Comparison of ENCODE assay signal across 1 cellular context in genomic region chr1:89072466-89073065, GRCh38. TPM values are rescaled to one million over a fixed set of nuclear protein-coding genes. Genes with fewer than 3 reads are reported as not detected.
"Had no signal": no experiment of that assay in that cellular context is flagged by ENCODE, and none has a peak within 500 bp of the region (broad histone marks: within the 10 kb centered on the region; RNA-seq: fewer than 3 reads in every experiment).

No MANE protein-coding gene starts in this region.

RNA-seq across cellular contexts. Expression of gene GBP1, which starts 7.6 kb away (rescaled TPM):
- polyA plus RNA-seq: neural cell had no signal

RNA-seq across cellular contexts. Expression of gene GBP3, which starts 49.9 kb away (rescaled TPM):
- polyA plus RNA-seq: neural cell had no signal

RNA-seq across cellular contexts. Expression of gene GBP2, which starts 53.3 kb away (rescaled TPM):
- polyA plus RNA-seq: neural cell had no signal
